In the genomic region with DNA sequence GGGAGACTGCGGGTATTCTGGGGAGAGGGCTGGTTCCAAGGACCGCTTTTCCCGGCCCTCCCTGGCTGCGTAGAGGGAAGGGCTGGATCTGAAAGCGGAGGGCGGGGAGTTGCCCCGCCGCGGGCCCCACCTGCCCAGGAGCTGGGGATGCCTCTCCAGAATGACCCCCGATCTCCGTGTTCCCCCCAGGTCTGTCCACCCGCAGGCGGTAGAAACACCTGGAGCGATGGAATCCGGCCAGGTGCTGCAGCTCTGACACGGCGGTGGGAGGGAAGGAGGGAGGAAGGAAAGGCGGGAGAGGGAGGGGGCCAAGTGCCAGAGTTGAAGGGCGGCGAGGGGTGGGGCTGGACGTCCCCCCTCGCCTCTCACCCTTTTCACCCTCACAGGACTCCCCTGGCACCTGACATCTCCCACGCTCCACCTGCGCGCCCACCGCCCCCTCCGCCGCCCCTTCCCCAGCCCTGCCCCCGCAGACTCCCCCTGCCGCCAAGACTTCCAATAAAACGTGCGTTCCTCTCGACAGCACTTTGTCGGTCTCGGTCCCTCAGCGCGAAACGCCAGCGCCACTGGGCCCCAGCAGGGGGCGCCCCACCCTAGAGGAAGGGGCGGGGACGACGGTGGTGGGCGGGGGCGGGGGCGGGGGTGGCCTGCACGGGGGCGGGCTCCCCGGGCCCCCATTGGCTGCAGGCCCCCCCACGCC, we compare ENCODE assay signal across 8 cellular contexts. TPM values are rescaled to one million over a fixed set of nuclear protein-coding genes. Genes with fewer than 3 reads are reported as not detected.
DNase-seq lines count a peak whose midpoint lies in the region; ATAC-seq, FAIRE-seq and TF ChIP-seq lines count a peak whose summit lies in the region.

No MANE protein-coding gene starts in this region.

- H2BK20ac ChIP-seq in IMR-90 (ENCODE audit: low read depth, low read length), result no peak overlapping the region

- 0 out of 2 replicates have a peak overlapping the region, but pooled peaks have one; percentile 22 for H3K4me2 ChIP-seq in IMR-90 (ENCODE audit: low read depth, low read length)

- H3K14ac ChIP-seq in IMR-90 (replicated peaks; ENCODE audit: low read depth, low read length), result no peak overlapping the region

- intact Hi-C loops in IMR-90 (cut with micrococcal nuclease) (loop anchor here (5.0 kb wide), 1 partner anchor 125 kb away; the partner anchor contains the start of gene USF2), activated B cell treated with CpG ODN at 0.5 μM for 24 hours (cut with micrococcal nuclease) (loop anchor here (2.0 to 5.0 kb wide), 3 partner anchors 126 to 320 kb away; partner anchors contain the start of genes CD22 and USF2)

- DNase-seq in IMR-90, result no peak
- peak; percentile 65 for DNase-seq in activated B cell treated with CpG ODN at 0.5 μM for 24 hours
- DNase-seq in bronchial epithelial cell (ENCODE audit: low read depth), result no peak
- DNase-seq in memory B cell (ENCODE audit: low spot score in 2 of 2), result peak; percentile 77 to 78
- peak; percentile 28 to 56 for DNase-seq in stimulated activated CD8-positive, alpha-beta memory T cell treated with anti-CD3 and anti-CD28 coated beads, Interleukin-7, amount 100 ng/mL, for 4 hours (ENCODE audit: low read depth in 2 of 2)
- no peak for DNase-seq in SW480 (ENCODE audit: low spot score)

- H3K27me3 Mint-ChIP-seq in activated B cell treated with CpG ODN at 0.5 μM for 24 hours (no peaks in the 10 kb centered on the region), memory B cell (peaks cover 2% of the 10 kb centered on the region)

- peak overlapping the region; percentile 18 for H2AK9ac ChIP-seq in IMR-90 (replicated peaks; ENCODE audit: low read depth, low read length, poor library complexity)

- no peak overlapping the region for H3K23ac ChIP-seq in IMR-90 (ENCODE audit: low read depth, low read length)

- no peak overlapping the region for H3K18ac ChIP-seq in IMR-90 (ENCODE audit: low read depth, low read length)

- TF ChIP-seq POLR2A in IMR-90 (IDR thresholded peaks at IDR 0.05; ENCODE audit: low read depth, low read length), result no peak

- H3K4me1 ChIP-seq in IMR-90 (ENCODE audit: control insufficient read depth, insufficient read depth, low read length), result peaks cover 18% of the 10 kb centered on the region

- POLR2A ChIA-PET in IMR-90 (lab: Charles Lee; ENCODE audit: unreplicated experiment), result interaction anchor here (0.7 kb wide), 1 partner anchor 10 kb away, joined by 5 read pairs; no protein-coding TSS in a partner anchor
- POLR2A ChIA-PET in activated B cell treated with CpG ODN at 0.5 μM for 24 hours (lab: Charles Lee), result interaction anchor here (0.6 to 3.6 kb wide), 15 partner anchors 11 to 205 kb away, joined by 3 to 36 read pairs (median 5); partner anchors contain the start of genes FFAR1, FXYD5 and HAMP

- TF ChIP-seq CTCF in C4-2B (conservative IDR thresholded peaks at IDR 0.05) (peak; percentile 83), IMR-90 (conservative IDR thresholded peaks at IDR 0.05; ENCODE audit: low read depth, low read length) (peak; percentile 44), activated B cell treated with CpG ODN at 0.5 μM for 24 hours (IDR thresholded peaks at IDR 0.05) (no peak), bronchial epithelial cell (IDR thresholded peaks at IDR 0.05; ENCODE audit: insufficient read depth, low read length, severe bottlenecking) (peak; percentile 57)

- H3K27ac Mint-ChIP-seq in activated B cell treated with CpG ODN at 0.5 μM for 24 hours (no peak overlapping the region), memory B cell (no peak overlapping the region)

- no peak overlapping the region for H3K9ac ChIP-seq in IMR-90 (ENCODE audit: low read depth, low read length)

- H3K27me3 ChIP-seq in IMR-90 (ENCODE audit: control insufficient read depth, insufficient read depth, low read length) (peaks cover 31% of the 10 kb centered on the region), bronchial epithelial cell (ENCODE audit: control insufficient read depth, insufficient read depth, low read length) (peaks cover 17% of the 10 kb centered on the region)

- H3K4me1 Mint-ChIP-seq in activated B cell treated with CpG ODN at 0.5 μM for 24 hours (peaks cover 34% of the 10 kb centered on the region), memory B cell (peaks cover 32% of the 10 kb centered on the region)

- H2BK5ac ChIP-seq in IMR-90 (ENCODE audit: low read depth, low read length, poor library complexity, severe bottlenecking), result no peak overlapping the region

- no CpG with 5 or more reads among the region's 50 CpGs for WGBS in IMR-90 (ENCODE audit: extremely low coverage in 2 of 2, insufficient read length in 1 of 2), 2 experiments

- H3K27ac ChIP-seq in C4-2B, result no peak overlapping the region
- H3K27ac ChIP-seq in IMR-90 (ENCODE audit: insufficient read depth, low read length), result no peak overlapping the region

- no peaks in the 10 kb centered on the region for H3K9me3 Mint-ChIP-seq in activated B cell treated with CpG ODN at 0.5 μM for 24 hours
- H3K9me3 Mint-ChIP-seq in memory B cell, result no peaks in the 10 kb centered on the region

- no peaks in the 10 kb centered on the region for H3K36me3 ChIP-seq in IMR-90 (ENCODE audit: control insufficient read depth, insufficient read depth, low read length)
- H3K36me3 ChIP-seq in bronchial epithelial cell (ENCODE audit: control insufficient read depth, insufficient read depth, low read length), result no peaks in the 10 kb centered on the region

- H3K4ac ChIP-seq in IMR-90 (ENCODE audit: low read depth, low read length), result no peak overlapping the region

- no peak overlapping the region for H4K5ac ChIP-seq in IMR-90 (ENCODE audit: low read depth, low read length)

- H3K36me3 Mint-ChIP-seq in activated B cell treated with CpG ODN at 0.5 μM for 24 hours (ENCODE audit: low read depth) (no peaks in the 10 kb centered on the region), memory B cell (no peaks in the 10 kb centered on the region)

- H3K56ac ChIP-seq in IMR-90 (ENCODE audit: extremely low read depth, insufficient read depth, low read length), result no peak overlapping the region

- H2BK120ac ChIP-seq in IMR-90 (ENCODE audit: low read depth, low read length), result no peak overlapping the region

- no peaks in the 10 kb centered on the region for H3K9me3 ChIP-seq in IMR-90 (ENCODE audit: control insufficient read depth, insufficient read depth, low read length)

- H3K4me3 Mint-ChIP-seq in activated B cell treated with CpG ODN at 0.5 μM for 24 hours (peak overlapping the region; percentile 87), memory B cell (peak overlapping the region; percentile 90)

- dilution Hi-C loops in IMR-90 (cut with HindIII; ENCODE audit: low sequenced_read_pairs, unreplicated experiment), result no loop called here

- no peak; the same call in 1 of the 2 replicates for TF ChIP-seq RAD21 in IMR-90 (IDR thresholded peaks at IDR 0.05; ENCODE audit: low read length)

- no peaks in the 10 kb centered on the region for H3K79me1 ChIP-seq in IMR-90 (ENCODE audit: low read depth in 1 of 2, low read length in 2 of 2)

- peak overlapping the region; percentile 66 for H2AFZ ChIP-seq in IMR-90 (replicated peaks; ENCODE audit: low read length, poor library complexity)

- no peak overlapping the region for H2AK5ac ChIP-seq in IMR-90 (ENCODE audit: low read depth, low read length)

- no TSS peak for BruUV-seq in IMR-90 (replicated peaks; lab: Mats Ljungman, UMichigan)

- no peak overlapping the region for H2BK15ac ChIP-seq in IMR-90 (ENCODE audit: low read depth, low read length)

- H4K20me1 ChIP-seq in IMR-90 (ENCODE audit: insufficient read depth, low read length), result no peaks in the 10 kb centered on the region

- in situ Hi-C loops in IMR-90 (cut with MboI; ENCODE audit: low sequenced_read_pairs), result no loop called here

- H3K4me3 ChIP-seq in IMR-90 (ENCODE audit: insufficient read depth, low read depth, low read length) (no peak overlapping the region), bronchial epithelial cell (ENCODE audit: low read depth, low read length) (no peak overlapping the region)

- H4K91ac ChIP-seq in IMR-90 (ENCODE audit: insufficient read depth, low read depth, low read length), result no peak overlapping the region

- FAIRE-seq in bronchial epithelial cell (lab: Jason Lieb, UNC), result no peak

- CTCF ChIA-PET in IMR-90 (lab: Yijun Ruan, JAX), result interaction anchor here (0.6 to 2.1 kb wide), 3 partner anchors 76 to 270 kb away, joined by 5 to 10 read pairs (median 6); no protein-coding TSS in a partner anchor
- CTCF ChIA-PET in activated B cell treated with CpG ODN at 0.5 μM for 24 hours (lab: Charles Lee), result interaction anchor here (1.1 to 3.6 kb wide), 10 partner anchors 11 to 320 kb away, joined by 3 to 27 read pairs (median 4); partner anchors contain the start of genes FXYD5 and USF2

- ATAC-seq in IMR-90 (ENCODE audit: low read depth) (peak; percentile 12; the same call in 1 of the 2 replicates), activated B cell treated with CpG ODN at 0.5 μM for 24 hours (ENCODE audit: low read depth) (peak; percentile 26), memory B cell (ENCODE audit: low read depth) (peak; percentile 35), HG03045 (IDR thresholded peaks at IDR 0.05; ENCODE audit: unreplicated experiment) (no peak)

- H3K9me1 ChIP-seq in IMR-90 (ENCODE audit: insufficient read depth, low read length), result peaks cover 3% of the 10 kb centered on the region; the same call in 1 of the 2 replicates

- H4K8ac ChIP-seq in IMR-90 (ENCODE audit: low read depth in 2 of 2, low read length in 2 of 2), result no peak overlapping the region

RNA-seq across cellular contexts. Expression of gene FXYD7, which starts 0.4 kb away (rescaled TPM):
- total RNA-seq in IMR-90 (2012; rRNA removed) (not detected in 2 replicates), activated B cell treated with CpG ODN at 0.5 μM for 24 hours (2.2 and 3.0 TPM in 2 replicates), bronchial epithelial cell (not detected in 2 replicates)
- 0.31 and 0.39 TPM in 2 replicates for polyA plus RNA-seq in IMR-90 (2012; rRNA removed)
- 0.11 and 2.0 TPM in 2 replicates for polyA plus RNA-seq in IMR-90 (2012; cell fraction: cytosol; rRNA removed)
- 0.35 and 0.60 TPM in 2 replicates for polyA plus RNA-seq in IMR-90 (2012; cell fraction: nucleus; rRNA removed; ENCODE audit: low replicate concordance)

RNA-seq across cellular contexts. Expression of gene FXYD1, which starts 4.1 kb away (rescaled TPM):
- total RNA-seq in IMR-90 (2012; rRNA removed), result 0.18 TPM in 1 of 2 replicates, not detected in the other
- 2.7 and 3.9 TPM in 2 replicates for polyA plus RNA-seq in IMR-90 (2012; rRNA removed)
- polyA plus RNA-seq in IMR-90 (2012; cell fraction: cytosol; rRNA removed), result 1.0 and 7.5 TPM in 2 replicates
- polyA plus RNA-seq in IMR-90 (2012; cell fraction: nucleus; rRNA removed; ENCODE audit: low replicate concordance), result 3.4 and 3.9 TPM in 2 replicates
- total RNA-seq in activated B cell treated with CpG ODN at 0.5 μM for 24 hours, result 1.1 TPM in 2 replicates
- not detected in 2 replicates for total RNA-seq in bronchial epithelial cell

RNA-seq across cellular contexts. Expression of gene LGI4, which starts 7.8 kb away (rescaled TPM):
- total RNA-seq in IMR-90 (2012; rRNA removed) (not detected in 2 replicates), activated B cell treated with CpG ODN at 0.5 μM for 24 hours (not detected in 2 replicates), bronchial epithelial cell (not detected in 2 replicates)
- polyA plus RNA-seq in IMR-90 (2012; rRNA removed), result 0.06 and 0.10 TPM in 2 replicates
- polyA plus RNA-seq in IMR-90 (2012; cell fraction: cytosol; rRNA removed), result 0.05 TPM in 1 of 2 replicates, not detected in the other
- polyA plus RNA-seq in IMR-90 (2012; cell fraction: nucleus; rRNA removed; ENCODE audit: low replicate concordance), result 2.3 and 3.5 TPM in 2 replicates

RNA-seq across cellular contexts. Expression of gene FXYD5, which starts 11.9 kb away (rescaled TPM):
- total RNA-seq in IMR-90 (2012; rRNA removed), result 45.8 and 53.6 TPM in 2 replicates
- polyA plus RNA-seq in IMR-90 (2012; rRNA removed), result 245 and 287 TPM in 2 replicates
- polyA plus RNA-seq in IMR-90 (2012; cell fraction: cytosol; rRNA removed), result 162 and 289 TPM in 2 replicates
- polyA plus RNA-seq in IMR-90 (2012; cell fraction: nucleus; rRNA removed; ENCODE audit: low replicate concordance), result 57.5 and 83.6 TPM in 2 replicates
- 103 and 125 TPM in 2 replicates for total RNA-seq in activated B cell treated with CpG ODN at 0.5 μM for 24 hours
- total RNA-seq in bronchial epithelial cell, result 11.3 and 12.4 TPM in 2 replicates

RNA-seq across cellular contexts. Expression of gene FXYD3, which starts 27.1 kb away (rescaled TPM):
- total RNA-seq in IMR-90 (2012; rRNA removed) (not detected in 2 replicates), activated B cell treated with CpG ODN at 0.5 μM for 24 hours (not detected in 2 replicates), bronchial epithelial cell (309 and 548 TPM in 2 replicates)
- polyA plus RNA-seq in IMR-90 (2012; rRNA removed), result not detected in 2 replicates
- not detected in 2 replicates for polyA plus RNA-seq in IMR-90 (2012; cell fraction: cytosol; rRNA removed)
- polyA plus RNA-seq in IMR-90 (2012; cell fraction: nucleus; rRNA removed; ENCODE audit: low replicate concordance), result not detected in 2 replicates

Comparison
In these comparisons a context has a peak if more than half of its experiments do, and no peak if none do; other contexts are left out.
1. DNase-seq: peak in activated B cell treated with CpG ODN at 0.5 μM for 24 hours (single experiment), memory B cell (2 of 2) and stimulated activated CD8-positive, alpha-beta memory T cell treated with anti-CD3 and anti-CD28 coated beads, Interleukin-7, amount 100 ng/mL, for 4 hours (2 of 2); none in IMR-90 (single experiment), bronchial epithelial cell (single experiment) and SW480 (single experiment).